ENCODE assay signal across 20 cellular contexts in genomic region chr12:83190631-83191390, GRCh38.
A peak's percentile ranks its signal among the peaks of the same experiment; 100 is the strongest.
DNase-seq lines count a peak whose midpoint lies in the region; TF ChIP-seq lines count a peak whose summit lies in the region.
"Had no signal": no experiment of that assay in that cellular context is flagged by ENCODE, and none has a peak within 500 bp of the region (broad histone marks: within the 10 kb centered on the region; RNA-seq: fewer than 3 reads in every experiment).

No MANE protein-coding gene starts in this region.

- H3K36me3 ChIP-seq in HEK293 (ENCODE audit: control insufficient read depth in 2 of 2, insufficient read depth in 1 of 2, low read length in 2 of 2) (no peaks in the 10 kb centered on the region), neuronal stem cell (replicated peaks in 1 of 2; ENCODE audit: control insufficient read depth in 2 of 2, insufficient read depth in 2 of 2, low read length in 2 of 2) (no peaks in the 10 kb centered on the region), ascending aorta (no peaks in the 10 kb centered on the region)
- H3K36me3 ChIP-seq: BE2C, HAP-1 had no signal

- no peak overlapping the region for H4K8ac ChIP-seq in neuronal stem cell (ENCODE audit: low read depth, low read length)

- H2AK5ac ChIP-seq in neuronal stem cell (ENCODE audit: low read depth, low read length) = no peak overlapping the region

- no peak overlapping the region for H2BK5ac ChIP-seq in neuronal stem cell (ENCODE audit: low read length)

- H3K27me3 ChIP-seq in neuronal stem cell (ENCODE audit: control insufficient read depth in 3 of 3, insufficient read depth in 3 of 3, low read depth in 1 of 3, low read length in 3 of 3) (no peaks in the 10 kb centered on the region), ascending aorta (no peaks in the 10 kb centered on the region)
- H3K27me3 ChIP-seq: BE2C had no signal

- no peak overlapping the region for H3K4me3 ChIP-seq in HEK293 (ENCODE audit: low read depth, low read length)
- no peak overlapping the region for H3K4me3 ChIP-seq in neuronal stem cell (ENCODE audit: low read length in 2 of 2)
- no peak overlapping the region for H3K4me3 ChIP-seq in ascending aorta
- H3K4me3 ChIP-seq: GM12878, HAP-1 had no signal

- TF ChIP-seq RAD21 in Ishikawa (IDR thresholded peaks at IDR 0.05; ENCODE audit: low read depth) = no peak

- POLR2A ChIA-PET in HEK293 (lab: Yijun Ruan, JAX) = no interaction called here

- TF ChIP-seq CTCF in HEK293 (tag by site-specific recombination; IDR thresholded peaks at IDR 0.05) = no peak
- TF ChIP-seq CTCF in ascending aorta (IDR thresholded peaks at IDR 0.05) = no peak
- no peak for TF ChIP-seq CTCF in mesothelial cell of epicardium (IDR thresholded peaks at IDR 0.05; ENCODE audit: unreplicated experiment)

- WGBS in neuronal stem cell (ENCODE audit: extremely low coverage in 2 of 2, insufficient read length in 2 of 2, insufficient replicate concordance in 1 of 2), 2 donors = no CpG with 5 or more reads among the region's 8 CpGs

- H3K4me2 ChIP-seq in neuronal stem cell (ENCODE audit: insufficient read depth, low read length, poor library complexity, severe bottlenecking) = no peak overlapping the region

- TF ChIP-seq EP300 in Ishikawa (IDR thresholded peaks at IDR 0.05; ENCODE audit: borderline replicate concordance) = no peak

- H3K9ac ChIP-seq in neuronal stem cell (ENCODE audit: low read depth, low read length, poor library complexity) = no peak overlapping the region

- H2AFZ ChIP-seq in neuronal stem cell (ENCODE audit: low read length) = peak overlapping the region; percentile 59

- no peak overlapping the region for H3K4me3 Mint-ChIP-seq in mesothelial cell of epicardium
- H3K4me3 Mint-ChIP-seq: CD4-positive, CD25-positive, alpha-beta regulatory T cell; CD8-positive, alpha-beta memory T cell had no signal

- no peak overlapping the region for H3K23ac ChIP-seq in neuronal stem cell (ENCODE audit: low read depth, low read length, poor library complexity)

- CTCF ChIA-PET in HEK293 (lab: Yijun Ruan, JAX) = interaction anchor here (0.7 kb wide), 1 partner anchor 1405 kb away, joined by 3 read pairs; no protein-coding TSS in a partner anchor

- no peak overlapping the region for H2BK12ac ChIP-seq in neuronal stem cell (ENCODE audit: low read length)

- H2BK120ac ChIP-seq in neuronal stem cell (ENCODE audit: low read depth, low read length) = no peak overlapping the region

- no peaks in the 10 kb centered on the region for H3K36me3 Mint-ChIP-seq in mesothelial cell of epicardium
- H3K36me3 Mint-ChIP-seq: CD4-positive, CD25-positive, alpha-beta regulatory T cell had no signal

- H3K9me3 ChIP-seq in HEK293 (ENCODE audit: control insufficient read depth, insufficient read depth, low read depth, low read length) = no peaks in the 10 kb centered on the region
- peaks cover 2 to 17% of the 10 kb centered on the region in 2 donors for H3K9me3 ChIP-seq in neuronal stem cell (replicated peaks in 1 of 2; ENCODE audit: control insufficient read depth in 2 of 2, insufficient read depth in 1 of 2, low read depth in 1 of 2, low read length in 2 of 2)
- no peaks in the 10 kb centered on the region for H3K9me3 ChIP-seq in ascending aorta
- H3K9me3 ChIP-seq: BE2C, HAP-1 had no signal

- peaks cover 4% of the 10 kb centered on the region for H3K4me1 Mint-ChIP-seq in mesothelial cell of epicardium
- H3K4me1 Mint-ChIP-seq: CD4-positive, CD25-positive, alpha-beta regulatory T cell; CD8-positive, alpha-beta memory T cell had no signal

- no peak overlapping the region for H3K18ac ChIP-seq in neuronal stem cell (ENCODE audit: low read length)

- no peak overlapping the region for H3K4ac ChIP-seq in neuronal stem cell (ENCODE audit: low read length)

- no peaks in the 10 kb centered on the region for H3K79me1 ChIP-seq in neuronal stem cell (ENCODE audit: low read depth, low read length)

- no peak overlapping the region for H4K91ac ChIP-seq in neuronal stem cell (ENCODE audit: low read depth, low read length, poor library complexity)

- no peak overlapping the region for H3K27ac Mint-ChIP-seq in mesothelial cell of epicardium
- H3K27ac Mint-ChIP-seq: CD4-positive, CD25-positive, alpha-beta regulatory T cell; CD8-positive, alpha-beta memory T cell had no signal

- intact Hi-C loops in ascending aorta (cut with DNase I) = no loop called here

- no peaks in the 10 kb centered on the region for H3K4me1 ChIP-seq in HEK293 (ENCODE audit: control insufficient read depth, insufficient read depth, low read length)
- H3K4me1 ChIP-seq in neuronal stem cell (ENCODE audit: control insufficient read depth in 2 of 2, insufficient read depth in 1 of 2, low read depth in 1 of 2, low read length in 2 of 2) = no peaks in the 10 kb centered on the region
- no peaks in the 10 kb centered on the region for H3K4me1 ChIP-seq in ascending aorta
- H3K4me1 ChIP-seq: BE2C, HAP-1 had no signal

- H3K14ac ChIP-seq in neuronal stem cell (ENCODE audit: low read length) = no peak overlapping the region

- H3K27me3 Mint-ChIP-seq in mesothelial cell of epicardium (ENCODE audit: low read depth) = no peaks in the 10 kb centered on the region
- H3K27me3 Mint-ChIP-seq: CD8-positive, alpha-beta memory T cell had no signal

- H3K9me3 Mint-ChIP-seq in mesothelial cell of epicardium = peaks cover 38% of the 10 kb centered on the region

- DNase-seq in amniotic epithelial cell (ENCODE audit: low read depth) (peak; percentile 18), neuronal stem cell (ENCODE audit: low spot score) (no peak), ascending aorta (ENCODE audit: low spot score in 2 of 2) (no peak), NCI-H2171 treated with DMSO at 0.1 percent for 48 hours (lab: John Stamatoyannopoulos, UW) (no peak), mesothelial cell of epicardium (ENCODE audit: low spot score in 2 of 2, unreplicated experiment in 2 of 2) (no peak)
- no peak for DNase-seq in stimulated activated CD4-positive, alpha-beta T cell treated with anti-CD3 and anti-CD28 coated beads, Interleukin-4, amount 100 ng/mL, for 24 hours
- DNase-seq: ACHN; BE2C; C1 segment of cervical spinal cord; CD4-positive, CD25-positive, alpha-beta regulatory T cell; CD8-positive, alpha-beta memory T cell; COR-L47; DMS 273 treated with DMSO at 0.1 percent for 48 hours; DMS53; DND-41; EL had no signal

- no peak overlapping the region for H3K27ac ChIP-seq in HEK293 (ENCODE audit: extremely low read depth, low read depth, low read length)
- no peak overlapping the region for H3K27ac ChIP-seq in neuronal stem cell (replicated peaks; ENCODE audit: low read length)
- H3K27ac ChIP-seq in ascending aorta = no peak overlapping the region

- no peak overlapping the region for H2BK15ac ChIP-seq in neuronal stem cell (ENCODE audit: low read length)

TF ChIP-seq in HEK293, 187 proteins besides CTCF, POLR2A, EP300 and RAD21:
- TF ChIP-seq ZNF146 (tag by site-specific recombination; IDR thresholded peaks at IDR 0.05) (no peak), ATF2 (tag by site-specific recombination; IDR thresholded peaks at IDR 0.05; ENCODE audit: low read depth) (0 out of 2 replicates have a peak, but pooled peaks have one; percentile 14)
TF ChIP-seq in HEK293: peak in this region for 1.

TF ChIP-seq in Ishikawa, 13 proteins besides CTCF, POLR2A, EP300 and RAD21:
- TF ChIP-seq MAX (IDR thresholded peaks at IDR 0.05) (no peak), CEBPB (IDR thresholded peaks at IDR 0.05) (0 out of 2 replicates have a peak, but pooled peaks have one; percentile 17)
